In the genomic region with DNA sequence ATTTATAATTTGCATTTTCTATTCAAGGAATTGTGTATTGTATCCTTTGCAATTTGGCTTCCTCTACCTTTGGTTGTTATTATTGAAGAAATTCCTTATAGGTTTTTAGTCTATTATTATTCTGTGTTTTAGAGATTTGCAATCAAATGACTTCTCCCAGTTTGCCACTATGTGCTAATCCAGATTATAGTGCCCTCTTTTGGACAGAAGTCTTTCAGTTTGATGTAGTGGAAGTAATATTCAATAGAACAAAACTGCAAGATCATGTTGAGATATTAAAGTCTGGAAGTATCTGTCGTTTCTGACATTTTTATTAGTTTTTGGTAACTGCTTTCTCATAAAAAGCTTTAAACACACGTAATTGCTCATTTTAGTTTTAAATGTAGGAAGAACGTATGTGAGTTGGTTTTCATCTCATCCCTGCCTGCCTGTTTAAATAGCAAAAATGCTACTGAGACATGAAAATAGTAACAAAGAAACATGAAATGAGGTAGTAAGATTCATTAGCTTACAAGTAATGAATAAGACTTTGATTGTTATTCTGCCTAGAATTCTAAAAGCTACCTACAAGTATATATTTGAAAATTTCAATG, we compare ENCODE assay signal across 9 cellular contexts.
DNase-seq lines count a peak whose midpoint lies in the region; ATAC-seq, FAIRE-seq and TF ChIP-seq lines count a peak whose summit lies in the region.
"Had no signal": no experiment of that assay in that cellular context is flagged by ENCODE, and none has a peak within 500 bp of the region (broad histone marks: within the 10 kb centered on the region; RNA-seq: fewer than 3 reads in every experiment).

No MANE protein-coding gene starts in this region.

- CTCF ChIA-PET in K562 (lab: Yijun Ruan, JAX; ENCODE audit: low intra/inter-chr PET ratio): interaction anchor here (0.5 to 2.8 kb wide), 5 partner anchors 13 to 131 kb away, joined by 3 to 20 read pairs (median 3); no protein-coding TSS in a partner anchor

- intact Hi-C loops in K562 (cut with micrococcal nuclease): no loop called here
- intact Hi-C loops in activated T-helper 2 cell treated with anti-CD3 and anti-CD28 coated beads, Interferon-gamma antibody, Interleukin-2, Interleukin-4, amounts not matched to agents 10 μg/mL and 5 μg/mL and 100 μg/mL, durations not matched to agents 14 hours and 24 hours and 36 hours (cut with micrococcal nuclease): loop anchor here (2.0 kb wide), 1 partner anchor 110 kb away; no protein-coding TSS in a partner anchor

- H3K9me3 Mint-ChIP-seq in naive B cell: no peaks in the 10 kb centered on the region
- no peaks in the 10 kb centered on the region for H3K9me3 Mint-ChIP-seq in activated T-helper 2 cell treated with anti-CD3 and anti-CD28 coated beads, Interferon-gamma antibody, Interleukin-2, Interleukin-4, amounts not matched to agents 10 μg/mL and 5 μg/mL and 100 μg/mL, durations not matched to agents 14 hours and 24 hours and 36 hours

- WGBS in K562 (ENCODE audit: insufficient coverage, low coverage, missing lambda C conversion rate): 5% methylated on average over 3 of the region's 3 CpGs

- no peak overlapping the region for H3K4me2 ChIP-seq in K562 (ENCODE audit: insufficient read depth, low read length)

- POLR2A ChIA-PET in K562 (lab: Yijun Ruan, JAX): no interaction called here

- no peak overlapping the region for H2AFZ ChIP-seq in K562 (ENCODE audit: low read depth, low read length)

- TF ChIP-seq POLR2A in K562 (conservative IDR thresholded peaks at IDR 0.05): no peak

- H3K36me3 Mint-ChIP-seq in naive B cell: peaks cover 12 to 21% of the 10 kb centered on the region in 2 donors
- H3K36me3 Mint-ChIP-seq in activated T-helper 2 cell treated with anti-CD3 and anti-CD28 coated beads, Interferon-gamma antibody, Interleukin-2, Interleukin-4, amounts not matched to agents 10 μg/mL and 5 μg/mL and 100 μg/mL, durations not matched to agents 14 hours and 24 hours and 36 hours (ENCODE audit: low read depth): peaks cover 83% of the 10 kb centered on the region

- H4K20me1 ChIP-seq in K562 (replicated peaks; ENCODE audit: control insufficient read depth, insufficient read depth, low read length): no peaks in the 10 kb centered on the region

- H3K79me2 ChIP-seq in K562 (ENCODE audit: control insufficient read depth, insufficient read depth, low read length): no peaks in the 10 kb centered on the region

- in situ Hi-C loops in K562 (cut with MboI): loop anchor here (25.0 kb wide), 1 partner anchor 431 kb away; no protein-coding TSS in a partner anchor

- H3K9me3 ChIP-seq in K562 (replicated peaks; ENCODE audit: control insufficient read depth, insufficient read depth, low read depth, low read length): no peaks in the 10 kb centered on the region

- H3K27ac ChIP-seq in K562 (ENCODE audit: extremely low read depth, low read depth, low read length): no peak overlapping the region

- no peak overlapping the region for H3K4me3 Mint-ChIP-seq in naive B cell
- no peak overlapping the region for H3K4me3 Mint-ChIP-seq in activated T-helper 2 cell treated with anti-CD3 and anti-CD28 coated beads, Interferon-gamma antibody, Interleukin-2, Interleukin-4, amounts not matched to agents 10 μg/mL and 5 μg/mL and 100 μg/mL, durations not matched to agents 14 hours and 24 hours and 36 hours (ENCODE audit: low read depth)

- H3K9me1 ChIP-seq in K562 (ENCODE audit: control insufficient read depth, insufficient read depth, low read length): no peaks in the 10 kb centered on the region

- no TSS peak for BruUV-seq in K562 (replicated peaks; lab: Mats Ljungman, UMichigan)

- ATAC-seq in K562: no peak
- ATAC-seq in naive B cell (ENCODE audit: low read depth in 2 of 2): peak; percentile 53 to 69
- ATAC-seq in HG02798 (IDR thresholded peaks at IDR 0.05; ENCODE audit: poor library complexity, unreplicated experiment): no peak

- H3K36me3 ChIP-seq in K562 (ENCODE audit: control insufficient read depth, insufficient read depth, low read length): no peaks in the 10 kb centered on the region

- H3K4me1 ChIP-seq in K562 (replicated peaks in 1 of 2; ENCODE audit: control insufficient read depth in 2 of 2, insufficient read depth in 2 of 2, low read length in 2 of 2): no peaks in the 10 kb centered on the region

- TF ChIP-seq CTCF in K562 (IDR thresholded peaks at IDR 0.05 in 2 of 3, conservative IDR thresholded peaks at IDR 0.05 in 1 of 3; ENCODE audit: insufficient read depth in 2 of 3, low read depth in 1 of 3, low read length in 3 of 3): peak in 1 of 3 experiments; percentile 56; a peak in 2 of 6 replicates

- no peak overlapping the region for H3K9ac ChIP-seq in K562 (ENCODE audit: insufficient read depth in 1 of 2, low read depth in 2 of 2, low read length in 2 of 2)

- H3K27me3 ChIP-seq in K562 (ENCODE audit: control insufficient read depth in 2 of 2, insufficient read depth in 2 of 2, low read length in 2 of 2): peaks cover 9 to 19% of the 10 kb centered on the region in 2 experiments; a peak in 3 of 5 replicates

- peak overlapping the region in 1 of 6 donors; percentile 78 for H3K27ac Mint-ChIP-seq in naive B cell
- no peak overlapping the region for H3K27ac Mint-ChIP-seq in activated T-helper 2 cell treated with anti-CD3 and anti-CD28 coated beads, Interferon-gamma antibody, Interleukin-2, Interleukin-4, amounts not matched to agents 10 μg/mL and 5 μg/mL and 100 μg/mL, durations not matched to agents 14 hours and 24 hours and 36 hours

- H3K4me3 ChIP-seq in K562: no peak overlapping the region

- TF ChIP-seq RAD21 in K562 (CRISPR knock-in tag; conservative IDR thresholded peaks at IDR 0.05 in 1 of 2, IDR thresholded peaks at IDR 0.05 in 1 of 2): peak; percentile 39 to 66; a peak in 3 of 4 replicates

- DNase-seq in DMS114 treated with DMSO at 0.1 percent for 48 hours (lab: John Stamatoyannopoulos, UW; ENCODE audit: unreplicated experiment) (peak; percentile 2), LoVo (ENCODE audit: low spot score) (peak; percentile 25), K562 (ENCODE audit: extremely low read depth in 1 of 4, low spot score in 3 of 4) (no peak), naive B cell (peak; percentile 34), NCI-H774 (lab: John Stamatoyannopoulos, UW) (no peak), iPS-NIHi7 (ENCODE audit: extremely low spot score) (no peak)
- no peak for DNase-seq in activated T-helper 2 cell treated with anti-CD3 and anti-CD28 coated beads, Interferon-gamma antibody, Interleukin-2, Interleukin-4, amounts not matched to agents 10 μg/mL and 5 μg/mL and 100 μg/mL, durations not matched to agents 14 hours and 24 hours and 36 hours (ENCODE audit: low spot score)
- DNase-seq: glutamatergic neuron had no signal

- no peak for TF ChIP-seq EP300 in K562 (IDR thresholded peaks at IDR 0.05; ENCODE audit: low read length)

- peaks cover 5 to 12% (median 7%) of the 10 kb centered on the region in 3 donors for H3K4me1 Mint-ChIP-seq in naive B cell
- H3K4me1 Mint-ChIP-seq in activated T-helper 2 cell treated with anti-CD3 and anti-CD28 coated beads, Interferon-gamma antibody, Interleukin-2, Interleukin-4, amounts not matched to agents 10 μg/mL and 5 μg/mL and 100 μg/mL, durations not matched to agents 14 hours and 24 hours and 36 hours (ENCODE audit: low read depth): peaks cover 20% of the 10 kb centered on the region

- peak; percentile 48 for FAIRE-seq in K562 (lab: Jason Lieb, UNC)

- no peaks in the 10 kb centered on the region for H3K27me3 Mint-ChIP-seq in naive B cell
- H3K27me3 Mint-ChIP-seq in activated T-helper 2 cell treated with anti-CD3 and anti-CD28 coated beads, Interferon-gamma antibody, Interleukin-2, Interleukin-4, amounts not matched to agents 10 μg/mL and 5 μg/mL and 100 μg/mL, durations not matched to agents 14 hours and 24 hours and 36 hours (ENCODE audit: low read depth): no peaks in the 10 kb centered on the region

TF ChIP-seq in K562, 482 proteins besides CTCF, POLR2A, EP300 and RAD21:
- peak; percentile 27; the same call in 1 of the 2 replicates for TF ChIP-seq SMC3 (conservative IDR thresholded peaks at IDR 0.05; ENCODE audit: insufficient read depth, low read depth, low read length)
- no peak for TF ChIP-seq TOE1 (IDR thresholded peaks at IDR 0.05; ENCODE audit: borderline replicate concordance)
- no peak for TF ChIP-seq TOE1 (CRISPR knock-in tag; IDR thresholded peaks at IDR 0.05; ENCODE audit: borderline replicate concordance, low read depth)

Comparison
In these comparisons a context has a peak if more than half of its experiments do, and no peak if none do; other contexts are left out.
1. DNase-seq: peak in DMS114 treated with DMSO at 0.1 percent for 48 hours (single experiment), LoVo (single experiment) and naive B cell (single experiment); none in K562 (0 of 4), activated T-helper 2 cell treated with anti-CD3 and anti-CD28 coated beads, Interferon-gamma antibody, Interleukin-2, Interleukin-4, amounts not matched to agents 10 μg/mL and 5 μg/mL and 100 μg/mL, durations not matched to agents 14 hours and 24 hours and 36 hours (single experiment), NCI-H774 (single experiment) and iPS-NIHi7 (single experiment).
2. ATAC-seq: peak in naive B cell (2 of 2); none in K562 (single experiment) and HG02798 (single experiment).